ENCODE assay signal across 11 cellular contexts in genomic region chr22:41828516-41828915, GRCh38. TPM values are rescaled to one million over a fixed set of nuclear protein-coding genes. Genes with fewer than 3 reads are reported as not detected.
DNase-seq lines count a peak whose midpoint lies in the region; ATAC-seq, FAIRE-seq and TF ChIP-seq lines count a peak whose summit lies in the region.
"Had no signal": no experiment of that assay in that cellular context is flagged by ENCODE, and none has a peak within 500 bp of the region (broad histone marks: within the 10 kb centered on the region; RNA-seq: fewer than 3 reads in every experiment).

No MANE protein-coding gene starts in this region.

- H3K4me3 ChIP-seq in H1 (ENCODE audit: extremely low read depth in 1 of 4, insufficient read depth in 2 of 4, low read depth in 3 of 4, low read length in 4 of 4) (no peak overlapping the region), small intestine (ENCODE audit: low read depth in 1 of 2, low read length in 2 of 2) (no peak overlapping the region), psoas muscle (no peak overlapping the region), uterus (no peak overlapping the region)
- H3K4me3 ChIP-seq: PC-9 had no signal

- TF ChIP-seq POLR2A in H1 (IDR thresholded peaks at IDR 0.05; ENCODE audit: control extremely low read depth in 1 of 2, low read depth in 2 of 2, low read length in 2 of 2): no peak
- no peak for TF ChIP-seq POLR2A in uterus (IDR thresholded peaks at IDR 0.05)

- H2BK20ac ChIP-seq in H1 (ENCODE audit: low read length): no peak overlapping the region

- H3K4me1 Mint-ChIP-seq in activated CD4-positive, alpha-beta T cell treated with anti-CD3 and anti-CD28 coated beads, Interleukin-2, amount 10 ng/mL, durations not matched to agents 24 days and 14 days: peaks cover 40% of the 10 kb centered on the region

- H3K9me3 ChIP-seq in H1 (ENCODE audit: insufficient read depth in 2 of 2, low read depth in 1 of 2, low read length in 1 of 2) (no peaks in the 10 kb centered on the region), small intestine (ENCODE audit: control insufficient read depth, low read depth) (no peaks in the 10 kb centered on the region), psoas muscle (no peaks in the 10 kb centered on the region), uterus (no peaks in the 10 kb centered on the region)

- H3K4me2 ChIP-seq in H1 (ENCODE audit: insufficient read depth in 1 of 2, low read depth in 2 of 2, low read length in 2 of 2): no peak overlapping the region
- H3K4me2 ChIP-seq: PC-9 had no signal

- peaks cover 3 to 11% (median 6%) of the 10 kb centered on the region in 4 experiments for H3K4me1 ChIP-seq in H1 (replicated peaks in 1 of 4; ENCODE audit: control insufficient read depth in 3 of 4, insufficient read depth in 4 of 4, low read length in 3 of 4)
- H3K4me1 ChIP-seq in small intestine (ENCODE audit: control insufficient read depth in 2 of 2, insufficient read depth in 1 of 2, low read depth in 1 of 2, low read length in 1 of 2): peaks cover 0 to 4% of the 10 kb centered on the region in 2 donors
- H3K4me1 ChIP-seq in psoas muscle: peaks cover 28% of the 10 kb centered on the region
- H3K4me1 ChIP-seq in uterus: no peaks in the 10 kb centered on the region

- POLR2A ChIA-PET in H1 (lab: Charles Lee; ENCODE audit: partially characterized antibody): interaction anchor here (0.6 to 8.5 kb wide), 5 partner anchors 14 to 113 kb away, joined by 3 to 85 read pairs (median 3); partner anchors contain the start of gene CCDC134

- H3K9ac ChIP-seq in H1 (replicated peaks in 1 of 4; ENCODE audit: extremely low read depth in 1 of 4, low read depth in 3 of 4, low read length in 3 of 4): no peak overlapping the region; a peak in 1 of 7 replicates

- H3K36me3 ChIP-seq in H1 (ENCODE audit: control insufficient read depth in 2 of 4, insufficient read depth in 4 of 4, low read length in 3 of 4) (peaks cover 0 to 4% (median 0%) of the 10 kb centered on the region in 4 experiments; a peak in 1 of 8 replicates), small intestine (ENCODE audit: control insufficient read depth in 2 of 2, insufficient read depth in 2 of 2, low read length in 2 of 2) (peaks cover 0 to 2% of the 10 kb centered on the region in 2 donors), psoas muscle (ENCODE audit: insufficient read depth in 1 of 2, low read depth in 1 of 2) (peaks cover 0 to 3% of the 10 kb centered on the region in 2 donors), uterus (no peaks in the 10 kb centered on the region)

- H4K20me1 ChIP-seq in H1 (replicated peaks in 1 of 2; ENCODE audit: control insufficient read depth in 1 of 2, insufficient read depth in 2 of 2, low read length in 2 of 2): peaks cover 0 to 1% of the 10 kb centered on the region in 2 experiments

- no peak for DNase-seq in activated CD4-positive, alpha-beta T cell treated with anti-CD3 and anti-CD28 coated beads, Interleukin-2, amount 10 ng/mL, durations not matched to agents 24 days and 14 days
- no peak for DNase-seq in activated CD4-positive, alpha-beta T cell treated with anti-CD3 and anti-CD28 coated beads, Interleukin-2, amount 50 U/mL, for 48 hours
- DNase-seq in NCI-H69 (lab: John Stamatoyannopoulos, UW) (peak; percentile 90), H1 (ENCODE audit: low read depth in 1 of 2, low spot score in 2 of 2) (no peak), small intestine (peak; percentile 47), psoas muscle (no peak), ACHN (no peak), uterus (no peak)
- DNase-seq: PC-9 had no signal

- intact Hi-C loops in activated CD4-positive, alpha-beta T cell treated with anti-CD3 and anti-CD28 coated beads, Interleukin-2, amount 10 ng/mL, durations not matched to agents 24 days and 14 days (cut with micrococcal nuclease): no loop called here
- intact Hi-C loops in psoas muscle (cut with DNase I): no loop called here
- intact Hi-C loops in uterus (cut with DNase I; ENCODE audit: low total_unique reads): loop anchor here (10.0 kb wide), 1 partner anchor 116 kb away; the partner anchor contains the start of gene CENPM

- H3K18ac ChIP-seq in H1 (ENCODE audit: extremely low read depth, low read length): no peak overlapping the region

- no peak for TF ChIP-seq EP300 in H1 (IDR thresholded peaks at IDR 0.05; ENCODE audit: borderline replicate concordance in 1 of 2, low read depth in 2 of 2, low read length in 2 of 2)

- no peaks in the 10 kb centered on the region for H3K23me2 ChIP-seq in H1 (ENCODE audit: low read depth, low read length)

- H3K4me3 Mint-ChIP-seq in activated CD4-positive, alpha-beta T cell treated with anti-CD3 and anti-CD28 coated beads, Interleukin-2, amount 10 ng/mL, durations not matched to agents 24 days and 14 days: no peak overlapping the region

- whole genome bisulfite sequencing in H1 (ENCODE audit: extremely low coverage in 1 of 2, insufficient coverage in 1 of 2, insufficient read length in 1 of 2, insufficient replicate concordance in 2 of 2, low coverage in 1 of 2, low lambda C conversion rate in 2 of 2, missing lambda C conversion rate in 1 of 2), 2 experiments: 93% methylated on average over 4 of the region's 4 CpGs; no CpG with 5 or more reads in 1 of the 2 experiments
- WGBS in small intestine, 3 donors: 50 to 79% (median 73%) methylated on average over 4 of the region's 4 CpGs
- 89 to 94% (median 93%) methylated on average over 4 of the region's 4 CpGs for WGBS in psoas muscle, 3 donors

- H3K23ac ChIP-seq in H1 (ENCODE audit: insufficient read length): no peak overlapping the region

- H2BK120ac ChIP-seq in H1 (replicated peaks; ENCODE audit: low read depth, low read length): no peak overlapping the region

- no peak for TF ChIP-seq RAD21 in H1 (IDR thresholded peaks at IDR 0.05 in 1 of 2, conservative IDR thresholded peaks at IDR 0.05 in 1 of 2; ENCODE audit: low read depth in 2 of 2, low read length in 2 of 2)

- H3K56ac ChIP-seq in H1 (replicated peaks; ENCODE audit: insufficient read length, low read depth, low read length): no peak overlapping the region

- CTCF ChIA-PET in H1 (lab: Charles Lee; ENCODE audit: partially characterized antibody): interaction anchor here (1.0 to 1.7 kb wide), 6 partner anchors 17 to 131 kb away, joined by 3 to 5 read pairs (median 4); partner anchors contain the start of gene CCDC134

- H3K27ac ChIP-seq in H1 (ENCODE audit: low read depth, low read length): no peak overlapping the region
- H3K27ac ChIP-seq in small intestine (ENCODE audit: low read depth in 1 of 2, low read length in 1 of 2): peak overlapping the region in 1 of 2 donors; percentile 14
- H3K27ac ChIP-seq in psoas muscle: no peak overlapping the region
- no peak overlapping the region for H3K27ac ChIP-seq in uterus
- H3K27ac ChIP-seq: PC-9, VCaP had no signal

- H3K79me1 ChIP-seq in H1 (ENCODE audit: low read depth, low read length): peaks cover 5% of the 10 kb centered on the region; the same call in 1 of the 2 replicates

- H2BK15ac ChIP-seq in H1 (ENCODE audit: low read length): no peak overlapping the region

- H3K27ac Mint-ChIP-seq in activated CD4-positive, alpha-beta T cell treated with anti-CD3 and anti-CD28 coated beads, Interleukin-2, amount 10 ng/mL, durations not matched to agents 24 days and 14 days: peak overlapping the region; percentile 9

- H4K8ac ChIP-seq in H1 (ENCODE audit: extremely low read depth, insufficient read depth, low read length): no peak overlapping the region

- H3K14ac ChIP-seq in H1 (ENCODE audit: insufficient read length): no peak overlapping the region

- peaks cover 0 to 2% of the 10 kb centered on the region in 2 experiments; a peak in 1 of 4 replicates for H3K79me2 ChIP-seq in H1 (ENCODE audit: control insufficient read depth in 1 of 2, insufficient read depth in 2 of 2, low read length in 2 of 2)

- no peak overlapping the region for H3K4ac ChIP-seq in H1 (replicated peaks; ENCODE audit: insufficient read length, low read depth, low read length)

- FAIRE-seq in H1 (lab: Jason Lieb, UNC) (no peak), small intestine (lab: Jason Lieb, UNC) (no peak)

- in situ Hi-C loops in ACHN (cut with HindIII; ENCODE audit: low pct_ligation_motif_present, low pct_unique_long_range_greater_than_20kb, low sequenced_read_pairs): no loop called here

- H3K27me3 ChIP-seq in H1 (replicated peaks in 1 of 4; ENCODE audit: control insufficient read depth in 3 of 4, extremely low read depth in 1 of 4, insufficient read depth in 3 of 4, low read length in 3 of 4): no peaks in the 10 kb centered on the region; a peak in 1 of 7 replicates
- H3K27me3 ChIP-seq in small intestine (ENCODE audit: control insufficient read depth in 2 of 2, insufficient read depth in 2 of 2, low read length in 2 of 2): no peaks in the 10 kb centered on the region
- no peaks in the 10 kb centered on the region for H3K27me3 ChIP-seq in psoas muscle (ENCODE audit: insufficient read depth in 3 of 3, low read length in 2 of 3)
- no peaks in the 10 kb centered on the region for H3K27me3 ChIP-seq in uterus

- no peaks in the 10 kb centered on the region for H3K9me3 Mint-ChIP-seq in activated CD4-positive, alpha-beta T cell treated with anti-CD3 and anti-CD28 coated beads, Interleukin-2, amount 10 ng/mL, durations not matched to agents 24 days and 14 days

- H4K5ac ChIP-seq in H1 (ENCODE audit: insufficient read length, low read depth, low read length): no peak overlapping the region

- TF ChIP-seq CTCF in H1 (IDR thresholded peaks at IDR 0.05; ENCODE audit: control extremely low read depth in 1 of 3, insufficient read depth in 1 of 3, low read depth in 1 of 3, low read length in 3 of 3): no peak
- no peak for TF ChIP-seq CTCF in psoas muscle (IDR thresholded peaks at IDR 0.05)
- no peak for TF ChIP-seq CTCF in uterus (IDR thresholded peaks at IDR 0.05)

- no peak overlapping the region for H4K91ac ChIP-seq in H1 (replicated peaks; ENCODE audit: insufficient read length, low read length)

- peaks cover 2% of the 10 kb centered on the region for H3K27me3 Mint-ChIP-seq in activated CD4-positive, alpha-beta T cell treated with anti-CD3 and anti-CD28 coated beads, Interleukin-2, amount 10 ng/mL, durations not matched to agents 24 days and 14 days

- no peak for ATAC-seq in psoas muscle
- ATAC-seq: HCT116 had no signal

- no peak overlapping the region for H2BK5ac ChIP-seq in H1 (ENCODE audit: low read depth, low read length)

- H2AK5ac ChIP-seq in H1 (ENCODE audit: low read depth, low read length): peak overlapping the region; percentile 32; the same call in 1 of the 2 replicates

- H3K36me3 Mint-ChIP-seq in activated CD4-positive, alpha-beta T cell treated with anti-CD3 and anti-CD28 coated beads, Interleukin-2, amount 10 ng/mL, durations not matched to agents 24 days and 14 days (ENCODE audit: low read depth): peaks cover 47% of the 10 kb centered on the region

- H2AFZ ChIP-seq in H1 (ENCODE audit: low read length): no peak overlapping the region
- H2AFZ ChIP-seq: PC-9 had no signal

- H2BK12ac ChIP-seq in H1 (ENCODE audit: low read depth, low read length): no peak overlapping the region

RNA-seq across cellular contexts. Expression of gene SREBF2, which starts 4.4 kb away (rescaled TPM):
- total RNA-seq in activated CD4-positive, alpha-beta T cell treated with anti-CD3 and anti-CD28 coated beads, Interleukin-2, amount 10 ng/mL, durations not matched to agents 24 days and 14 days: 209 and 218 TPM in 2 replicates
- total RNA-seq in H1 (2021; fragmentation: NEBNext Ultra II Directional; extraction: Animal tissue kit (Norgen Biotek cat#: 25700)): 144 TPM in 2 replicates
- 125 and 183 TPM in 2 replicates for polyA plus RNA-seq in H1 (2011; rRNA removed)
- 138 TPM for polyA plus RNA-seq in H1 (2011; cell fraction: cytosol; rRNA removed)
- 287 TPM for polyA plus RNA-seq in H1 (2011; cell fraction: nucleus; rRNA removed)
- 122 to 145 TPM (median 141 TPM) in 4 replicates for polyA plus RNA-seq in H1 (2012, experiment 1 of 2)
- polyA plus RNA-seq in H1 (2012, experiment 2 of 2): 112 TPM
- 141 TPM for polyA plus RNA-seq in H1 (2013, experiment 1 of 2)
- 161 TPM for polyA plus RNA-seq in H1 (2013, experiment 2 of 2)
- 167 and 170 TPM in 2 replicates for polyA minus RNA-seq in H1 (2011; rRNA and poly(A)+ RNA removed)
- 123 TPM for polyA minus RNA-seq in H1 (2011; cell fraction: cytosol; rRNA and poly(A)+ RNA removed)
- 113 TPM for polyA minus RNA-seq in H1 (2011; cell fraction: nucleus; rRNA and poly(A)+ RNA removed)
- polyA plus RNA-seq in small intestine: 10 to 100 TPM; 14.1 to 81.2 (median 15.0) TPM
- total RNA-seq in psoas muscle: 10 to 100 TPM; 36.3 to 47.0 (median 43.6) TPM
- polyA plus RNA-seq in psoas muscle: 10 to 100 TPM; 21.0 to 24.1 (median 23.8) TPM
- total RNA-seq in uterus: 10 to 100 TPM; 10.2 to 61.0 (median 29.0) TPM

RNA-seq across cellular contexts. Expression of gene CCDC134, which starts 28.0 kb away (rescaled TPM):
- total RNA-seq in activated CD4-positive, alpha-beta T cell treated with anti-CD3 and anti-CD28 coated beads, Interleukin-2, amount 10 ng/mL, durations not matched to agents 24 days and 14 days: 19.7 TPM in 2 replicates
- 20.0 and 21.4 TPM in 2 replicates for total RNA-seq in H1 (2021; fragmentation: NEBNext Ultra II Directional; extraction: Animal tissue kit (Norgen Biotek cat#: 25700))
- polyA plus RNA-seq in H1 (2011; rRNA removed) (7.7 and 10.3 TPM in 2 replicates), small intestine (1 to 10 TPM; 2.2 to 4.9 (median 2.4) TPM), psoas muscle (1 to 10 TPM; 2.2 to 7.8 (median 3.9) TPM)
- 7.0 TPM for polyA plus RNA-seq in H1 (2011; cell fraction: cytosol; rRNA removed)
- 10.7 TPM for polyA plus RNA-seq in H1 (2011; cell fraction: nucleus; rRNA removed)
- polyA plus RNA-seq in H1 (2012, experiment 1 of 2): 5.8 to 7.4 TPM (median 7.1 TPM) in 4 replicates
- polyA plus RNA-seq in H1 (2012, experiment 2 of 2): 6.0 TPM
- 16.1 TPM for polyA plus RNA-seq in H1 (2013, experiment 1 of 2)
- polyA plus RNA-seq in H1 (2013, experiment 2 of 2): 17.3 TPM
- polyA minus RNA-seq in H1 (2011; rRNA and poly(A)+ RNA removed): 40.9 and 42.1 TPM in 2 replicates
- polyA minus RNA-seq in H1 (2011; cell fraction: cytosol; rRNA and poly(A)+ RNA removed): 16.9 TPM
- 13.3 TPM for polyA minus RNA-seq in H1 (2011; cell fraction: nucleus; rRNA and poly(A)+ RNA removed)
- total RNA-seq in psoas muscle (1 to 10 TPM; 2.8 to 7.7 (median 5.5) TPM), uterus (10 to 100 TPM in 2 of 4 donors, 1 to 10 TPM in 2; 4.1 to 24.3 (median 11.0) TPM)

Comparison
In these comparisons a context has a peak if more than half of its experiments do, and no peak if none do; other contexts are left out.
1. DNase-seq: peak in NCI-H69 (single experiment) and small intestine (single experiment); none in activated CD4-positive, alpha-beta T cell treated with anti-CD3 and anti-CD28 coated beads, Interleukin-2, amount 10 ng/mL, durations not matched to agents 24 days and 14 days (single experiment), activated CD4-positive, alpha-beta T cell treated with anti-CD3 and anti-CD28 coated beads, Interleukin-2, amount 50 U/mL, for 48 hours (0 of 2), H1 (0 of 2), psoas muscle (0 of 2), ACHN (single experiment) and uterus (0 of 2).